ENCODE assay signal across 8 cellular contexts in the genomic region with DNA sequence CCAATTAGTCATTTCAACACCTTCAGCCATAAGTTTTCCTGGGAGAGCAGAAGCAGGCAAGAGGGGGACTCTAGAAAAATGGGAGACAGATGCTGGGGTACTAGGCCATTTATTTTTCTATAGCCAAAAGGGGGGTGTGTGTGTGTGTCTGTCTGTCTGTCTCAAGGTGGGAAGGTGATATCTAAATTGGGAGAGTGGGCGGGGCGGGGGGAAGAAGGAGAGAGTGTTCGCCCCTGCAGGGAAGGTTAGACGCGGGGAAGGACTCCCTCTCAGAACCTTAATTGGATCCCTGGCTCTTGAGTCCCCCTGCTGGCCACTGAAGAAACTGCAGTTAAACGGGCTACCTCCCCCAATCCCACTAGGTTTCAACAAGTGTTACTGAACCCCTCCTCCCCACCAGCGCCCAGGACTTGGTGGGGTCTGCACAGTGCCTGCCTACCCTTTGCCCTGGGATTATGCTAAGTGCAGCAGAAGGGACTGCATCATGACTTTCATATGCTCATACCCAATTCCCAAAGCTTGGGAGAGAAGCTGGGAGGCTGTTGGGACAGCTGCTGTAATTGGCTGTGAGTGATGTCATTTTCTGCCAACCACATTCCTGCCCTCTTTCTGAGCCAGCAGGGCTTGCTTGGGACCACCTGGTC. TPM values are rescaled to one million over a fixed set of nuclear protein-coding genes. Genes with fewer than 3 reads are reported as not detected.
DNase-seq lines count a peak whose midpoint lies in the region; ATAC-seq lines count a peak whose summit lies in the region.

No MANE protein-coding gene starts in this region.

- ATAC-seq in Right ventricle myocardium inferior (peak; percentile 55), left lobe of liver (peak; percentile 87), HG03469 (IDR thresholded peaks at IDR 0.05; ENCODE audit: unreplicated experiment) (no peak)

- intact Hi-C loops in Right ventricle myocardium inferior (cut with DNase I), result loop anchor here (1.0 to 2.0 kb wide), 3 partner anchors 129 to 223 kb away; no protein-coding TSS in a partner anchor
- intact Hi-C loops in cardiac septum (cut with DNase I), result loop anchor here (1.0 to 2.0 kb wide), 3 partner anchors 129 to 223 kb away; no protein-coding TSS in a partner anchor

- peak; percentile 78 for DNase-seq in Right ventricle myocardium inferior (ENCODE audit: missing footprints)
- DNase-seq in cardiac septum (ENCODE audit: low spot score), result no peak
- peak; percentile 35 for DNase-seq in NCI-H2196 treated with DMSO at 0.1 percent for 48 hours (lab: John Stamatoyannopoulos, UW; ENCODE audit: unreplicated experiment)
- DNase-seq in activated CD4-positive, CD25-positive, alpha-beta regulatory T cell treated with anti-CD3 and anti-CD28 coated beads, Interleukin-2, amount 50 U/mL, for 72 hours, result peak; percentile 81
- DNase-seq in central memory CD4-positive, alpha-beta T cell, result peak; percentile 63
- DNase-seq in left lobe of liver (ENCODE audit: low spot score), result peak; percentile 75
- peak; percentile 64 to 73 for DNase-seq in stimulated activated CD4-positive, alpha-beta T cell treated with anti-CD3 and anti-CD28 coated beads, Interleukin-4, amount 100 ng/mL, for 48 hours (ENCODE audit: low read depth in 2 of 2)

RNA-seq across cellular contexts. Expression of a gene that starts 45.8 kb away (rescaled TPM):
- 13.9 TPM for total RNA-seq in Right ventricle myocardium inferior
- total RNA-seq in cardiac septum, result 20.3 TPM
- 24.6 TPM for total RNA-seq in left lobe of liver

RNA-seq across cellular contexts. Expression of a gene that starts 46.3 kb away (rescaled TPM):
- total RNA-seq in Right ventricle myocardium inferior (1.3 TPM), cardiac septum (4.3 TPM), left lobe of liver (not detected)
